Comparison of ENCODE assay signal across 11 cellular contexts in the genomic region with DNA sequence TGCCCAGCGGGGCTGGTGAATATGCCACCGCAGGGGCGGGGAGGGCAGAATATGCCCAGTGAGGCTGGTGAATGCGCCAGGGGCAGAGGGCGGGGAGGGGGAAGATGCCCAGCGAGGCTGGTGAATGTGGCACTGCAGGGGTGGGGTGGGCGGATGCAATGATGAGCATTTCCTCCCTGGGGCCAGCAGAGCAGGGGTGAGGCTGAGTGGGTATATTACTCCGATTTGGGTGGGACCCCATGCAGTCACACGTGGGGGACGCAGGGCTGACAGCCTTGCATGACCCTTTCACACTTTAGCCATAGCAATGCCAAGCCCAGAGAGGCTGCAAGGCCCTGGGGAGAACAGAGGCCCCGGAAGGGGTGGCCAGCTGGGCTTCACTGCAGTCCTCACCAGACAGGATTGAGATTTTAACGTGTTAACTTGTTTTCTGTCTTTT. TPM values are rescaled to one million over a fixed set of nuclear protein-coding genes. Genes with fewer than 3 reads are reported as not detected.
DNase-seq lines count a peak whose midpoint lies in the region; ATAC-seq and TF ChIP-seq lines count a peak whose summit lies in the region.
"Had no signal": no experiment of that assay in that cellular context is flagged by ENCODE, and none has a peak within 500 bp of the region (broad histone marks: within the 10 kb centered on the region; RNA-seq: fewer than 3 reads in every experiment).

No MANE protein-coding gene starts in this region.

- H3K4me3 ChIP-seq in lower lobe of right lung: peak overlapping the region; percentile 55
- no peak overlapping the region for H3K4me3 ChIP-seq in upper lobe of left lung

- ATAC-seq in Right ventricle myocardium inferior: no peak
- peak; percentile 2 to 5 for ATAC-seq in lower lobe of right lung
- ATAC-seq in upper lobe of left lung (ENCODE audit: low FRiP score in 2 of 2): peak in 1 of 2 donors; percentile 2
- no peak for ATAC-seq in GM18873 (IDR thresholded peaks at IDR 0.05; ENCODE audit: low FRiP score, unreplicated experiment)
- no peak for ATAC-seq in HG03354 (IDR thresholded peaks at IDR 0.05; ENCODE audit: poor library complexity, severe bottlenecking, unreplicated experiment)

- no peak for TF ChIP-seq POLR2A in upper lobe of left lung (IDR thresholded peaks at IDR 0.05)

- peak overlapping the region; percentile 65 for H3K27ac ChIP-seq in lower lobe of right lung
- H3K27ac ChIP-seq in upper lobe of left lung: peak overlapping the region in 3 of 4 donors; percentile 72 to 83 (median 74)

- DNase-seq in Right ventricle myocardium inferior (ENCODE audit: missing footprints) (peak; percentile 73), cardiac septum (ENCODE audit: low spot score) (no peak), lower lobe of right lung (peak; percentile 57), upper lobe of left lung (no peak), NCI-H2171 (lab: John Stamatoyannopoulos, UW) (no peak)
- peak; percentile 69 for DNase-seq in activated T-cell treated with anti-CD3 and anti-CD28 coated beads, Interleukin-2, amount 50 U/mL, for 1 hour
- DNase-seq: erythroblast, IMR-90 had no signal

- no peak for TF ChIP-seq EP300 in upper lobe of left lung (IDR thresholded peaks at IDR 0.05)

- H3K36me3 ChIP-seq in lower lobe of right lung: no peaks in the 10 kb centered on the region
- no peaks in the 10 kb centered on the region for H3K36me3 ChIP-seq in upper lobe of left lung

- H3K9me3 ChIP-seq in lower lobe of right lung: no peaks in the 10 kb centered on the region
- peaks cover 0 to 2% (median 0%) of the 10 kb centered on the region in 4 donors for H3K9me3 ChIP-seq in upper lobe of left lung

- intact Hi-C loops in Right ventricle myocardium inferior (cut with DNase I): loop anchor here (5.0 kb wide), 1 partner anchor 128 kb away; a partner anchor contains a TSS
- intact Hi-C loops in cardiac septum (cut with DNase I): loop anchor here (10.0 kb wide), 1 partner anchor 116 kb away; a partner anchor contains a TSS
- intact Hi-C loops in lower lobe of right lung (cut with DNase I): no loop called here

- TF ChIP-seq CTCF in lower lobe of right lung (IDR thresholded peaks at IDR 0.05) (no peak), upper lobe of left lung (IDR thresholded peaks at IDR 0.05) (no peak)

- H3K27me3 ChIP-seq in lower lobe of right lung (ENCODE audit: low read depth) (peaks cover 51% of the 10 kb centered on the region), upper lobe of left lung (peaks cover 0 to 21% (median 12%) of the 10 kb centered on the region in 4 donors)

- H3K4me1 ChIP-seq in lower lobe of right lung (peaks cover 64% of the 10 kb centered on the region), upper lobe of left lung (peaks cover 43 to 62% (median 56%) of the 10 kb centered on the region in 4 donors)
- H3K4me1 ChIP-seq: parathyroid adenoma had no signal

- WGBS in upper lobe of left lung, 2 donors: 32 to 37% methylated on average over 7 to 12 of the region's 12 CpGs

RNA-seq across cellular contexts. Expression of a gene that starts 9.3 kb away (rescaled TPM):
- total RNA-seq in Right ventricle myocardium inferior (66.5 TPM), cardiac septum (35.8 TPM), lower lobe of right lung (15.7 TPM), upper lobe of left lung (10 to 100 TPM in 5 of 6 donors, 1 to 10 TPM in 1; 5.5 to 34.6 (median 22.8) TPM)

RNA-seq across cellular contexts. Expression of a gene that starts 9.9 kb away (rescaled TPM):
- 36.7 TPM for total RNA-seq in Right ventricle myocardium inferior
- total RNA-seq in cardiac septum: 11.5 TPM
- total RNA-seq in lower lobe of right lung: 468 TPM
- 100 to 1,000 TPM in 5 of 6 donors, 10 to 100 TPM in 1; 73.1 to 435 (median 149) TPM for total RNA-seq in upper lobe of left lung
- total RNA-seq: IMR-90 had no signal

RNA-seq across cellular contexts. Expression of a gene that starts 57.1 kb away (rescaled TPM):
- total RNA-seq in Right ventricle myocardium inferior (160 TPM), cardiac septum (194 TPM), lower lobe of right lung (209 TPM), upper lobe of left lung (100 to 1,000 TPM; 150 to 316 (median 247) TPM)

Comparison
In these comparisons a context has a peak if more than half of its experiments do, and no peak if none do; other contexts are left out.
1. DNase-seq: peak in Right ventricle myocardium inferior (single experiment), activated T-cell treated with anti-CD3 and anti-CD28 coated beads, Interleukin-2, amount 50 U/mL, for 1 hour (single experiment) and lower lobe of right lung (single experiment); none in cardiac septum (single experiment), upper lobe of left lung (0 of 2) and NCI-H2171 (single experiment).
2. ATAC-seq: peak in lower lobe of right lung (2 of 2); none in Right ventricle myocardium inferior (single experiment), GM18873 (single experiment) and HG03354 (single experiment).